ENCODE assay signal across 18 cellular contexts in genomic region chr5:61734966-61735365, GRCh38.
"Had no signal": no experiment of that assay in that cellular context is flagged by ENCODE, and none has a peak within 500 bp of the region (broad histone marks: within the 10 kb centered on the region; RNA-seq: fewer than 3 reads in every experiment).

No MANE protein-coding gene starts in this region.

- H3K36me3 Mint-ChIP-seq: activated naive CD8-positive, alpha-beta T cell treated with anti-CD3 and anti-CD28 coated beads for 36 hours; natural killer cell; T-cell had no signal

- H3K4me3 Mint-ChIP-seq: activated naive CD8-positive, alpha-beta T cell treated with anti-CD3 and anti-CD28 coated beads for 36 hours; activated T-helper 1 cell treated with anti-CD3 and anti-CD28 coated beads, Interleukin-12 subunit alpha, Interleukin-12 subunit beta, Interleukin-2, Interleukin-4 antibody, amounts not matched to agents 30 ng/mL and 10 ng/mL and 1 ng/mL, durations not matched to agents 14 hours and 24 hours and 36 hours; natural killer cell; T-cell had no signal

- H3K9me3 Mint-ChIP-seq: activated naive CD8-positive, alpha-beta T cell treated with anti-CD3 and anti-CD28 coated beads for 36 hours; activated T-helper 1 cell treated with anti-CD3 and anti-CD28 coated beads, Interleukin-12 subunit alpha, Interleukin-12 subunit beta, Interleukin-2, Interleukin-4 antibody, amounts not matched to agents 30 ng/mL and 10 ng/mL and 1 ng/mL, durations not matched to agents 14 hours and 24 hours and 36 hours; T-cell had no signal

- H3K27ac Mint-ChIP-seq: activated naive CD8-positive, alpha-beta T cell treated with anti-CD3 and anti-CD28 coated beads for 36 hours; activated T-helper 1 cell treated with anti-CD3 and anti-CD28 coated beads, Interleukin-12 subunit alpha, Interleukin-12 subunit beta, Interleukin-2, Interleukin-4 antibody, amounts not matched to agents 30 ng/mL and 10 ng/mL and 1 ng/mL, durations not matched to agents 14 hours and 24 hours and 36 hours; natural killer cell; T-cell had no signal

- ATAC-seq: left lung, natural killer cell, T-cell had no signal

- H3K27ac ChIP-seq: epithelial cell of prostate, left lung, tibial nerve, uterus had no signal

- H3K4me1 Mint-ChIP-seq: activated naive CD8-positive, alpha-beta T cell treated with anti-CD3 and anti-CD28 coated beads for 36 hours; natural killer cell; T-cell had no signal

- DNase-seq: activated CD4-positive, CD25-positive, alpha-beta regulatory T cell treated with anti-CD3 and anti-CD28 coated beads, Interleukin-2, amount 50 U/mL, for 72 hours; activated naive CD8-positive, alpha-beta T cell treated with anti-CD3 and anti-CD28 coated beads for 36 hours; aorta; islet precursor cell; left lung; mammary epithelial cell; natural killer cell; pancreas; stimulated activated CD4-positive, alpha-beta T cell treated with anti-CD3 and anti-CD28 coated beads, Interleukin-4, amount 100 ng/mL, for 4 hours; stimulated activated CD8-positive, alpha-beta memory T cell treated with anti-CD3 and anti-CD28 coated beads, Interleukin-4, amount 100 ng/mL, for 48 hours; stimulated activated naive CD4-positive, alpha-beta T cell treated with Interleukin-2 at 50 U/mL for 16 hours; substantia nigra; T-cell; T-helper 9 cell; uterus had no signal

- H3K36me3 ChIP-seq: left lung, pancreas, tibial nerve, uterus had no signal

- H3K4me1 ChIP-seq: left lung, uterus had no signal

- H3K4me3 ChIP-seq: left lung, pancreas, tibial nerve, uterus had no signal

- H3K27me3 ChIP-seq: left lung, pancreas, tibial nerve, uterus had no signal

- H3K9me3 ChIP-seq: left lung, pancreas, tibial nerve, uterus had no signal
